In genomic region chr3:144966560-144966959, GRCh38 we compare ENCODE assay signal across 33 cellular contexts.
"Had no signal": no experiment of that assay in that cellular context is flagged by ENCODE, and none has a peak within 500 bp of the region (broad histone marks: within the 10 kb centered on the region; RNA-seq: fewer than 3 reads in every experiment).

No MANE protein-coding gene starts in this region.

- H3K9me3 ChIP-seq: adrenal gland, ascending aorta, body of pancreas, breast epithelium had no signal

- ATAC-seq: activated naive CD4-positive, alpha-beta T cell treated with anti-CD3 and anti-CD28 coated beads, Interleukin-2, amount 50 U/mL, for 72 hours; activated naive CD8-positive, alpha-beta T cell treated with anti-CD3 and anti-CD28 coated beads, Interleukin-2, amount 50 U/mL, for 24 hours; activated T-cell treated with anti-CD3 and anti-CD28 coated beads, Interleukin-2, amount 50 U/mL, for 4 hours; activated T-cell treated with anti-CD3 and anti-CD28 coated beads, Interleukin-2, amount 50 U/mL, for 72 hours; activated T-helper 17 cell treated with anti-CD3 and anti-CD28 coated beads, Interleukin-2, amount 50 U/mL, for 72 hours; body of pancreas had no signal

- H3K4me1 ChIP-seq: adrenal gland, ascending aorta, body of pancreas, breast epithelium had no signal

- H3K4me3 ChIP-seq: adrenal gland, ascending aorta, body of pancreas, breast epithelium, cardiac muscle cell had no signal

- H3K27ac ChIP-seq: adrenal gland, ascending aorta, body of pancreas, brain microvascular endothelial cell, breast epithelium, cardiac muscle cell had no signal

- FAIRE-seq: astrocyte, bronchial epithelial cell had no signal

- DNase-seq: activated effector memory CD4-positive, alpha-beta T cell treated with anti-CD3 and anti-CD28 coated beads, Interleukin-2, amount 50 U/mL, for 16 hours; activated effector memory CD4-positive, alpha-beta T cell treated with Interleukin-2 at 50 U/mL for 16 hours; activated gamma-delta T cell; activated gamma-delta T cell treated with Interleukin-2 at 50 U/mL for 16 hours; activated naive CD4-positive, alpha-beta T cell; activated naive CD4-positive, alpha-beta T cell treated with anti-CD3 and anti-CD28 coated beads for 36 hours; activated naive CD4-positive, alpha-beta T cell treated with anti-CD3 and anti-CD28 coated beads, Interleukin-2, amount 10 ng/mL, durations not matched to agents 7 days and 5 days; activated naive CD4-positive, alpha-beta T cell treated with anti-CD3 and anti-CD28 coated beads, Interleukin-2, amount 50 U/mL, for 16 hours; activated naive CD4-positive, alpha-beta T cell treated with Interleukin-2 at 50 U/mL for 16 hours; activated naive CD8-positive, alpha-beta T cell treated with anti-CD3 and anti-CD28 coated beads for 36 hours; activated naive CD8-positive, alpha-beta T cell treated with anti-CD3 and anti-CD28 coated beads, Interleukin-2, amount 10 ng/mL, durations not matched to agents 7 days and 5 days; activated naive CD8-positive, alpha-beta T cell treated with anti-CD3 and anti-CD28 coated beads, Interleukin-2, amount 50 U/mL, for 24 hours; activated T-cell treated with anti-CD3 and anti-CD28 coated beads, Interleukin-2, amount 50 U/mL, for 24 hours; activated T-cell treated with anti-CD3 and anti-CD28 coated beads, Interleukin-2, amount 50 U/mL, for 4 hours; activated T-cell treated with anti-CD3 and anti-CD28 coated beads, Interleukin-2, amount 50 U/mL, for 48 hours; activated T-cell treated with anti-CD3 and anti-CD28 coated beads, Interleukin-2, amount 50 U/mL, for 72 hours; adrenal gland; amniotic stem cell; amygdala; anterior cingulate cortex; aorta; body of pancreas; brain microvascular endothelial cell; caudate nucleus; central memory CD4-positive, alpha-beta T cell; cerebellar nuclear complex had no signal

- H3K36me3 ChIP-seq: adrenal gland, ascending aorta, brain microvascular endothelial cell, breast epithelium, cardiac muscle cell had no signal

- H3K27me3 ChIP-seq: adrenal gland, ascending aorta, body of pancreas, brain microvascular endothelial cell, breast epithelium, cardiac muscle cell had no signal
